17 cellular contexts compared by ENCODE assay signal in genomic region chr11:105315287-105315686, GRCh38.
A peak's percentile ranks its signal among the peaks of the same experiment; 100 is the strongest.
DNase-seq lines count a peak whose midpoint lies in the region; ATAC-seq, FAIRE-seq and TF ChIP-seq lines count a peak whose summit lies in the region.
"Had no signal": no experiment of that assay in that cellular context is flagged by ENCODE, and none has a peak within 500 bp of the region (broad histone marks: within the 10 kb centered on the region; RNA-seq: fewer than 3 reads in every experiment).

No MANE protein-coding gene starts in this region.

- CTCF ChIA-PET in Panc1 (lab: Charles Lee) = no interaction called here

- no peak overlapping the region for H3K4me2 ChIP-seq in Karpas-422 (ENCODE audit: low read depth, low read length, poor library complexity, severe bottlenecking)
- H3K4me2 ChIP-seq: BLaER1 had no signal

- peak; percentile 60; the same call in 1 of the 2 replicates for ATAC-seq in Panc1

- in situ Hi-C loops in Panc1 (cut with HindIII; ENCODE audit: low pct_unique_long_range_greater_than_20kb, low sequenced_read_pairs) = no loop called here

- intact Hi-C loops in Panc1 (cut with micrococcal nuclease; ENCODE audit: unreplicated experiment) = no loop called here
- intact Hi-C loops in ovary (cut with DNase I) = no loop called here

- DNase-seq in DMS153 treated with DMSO at 0.1 percent for 48 hours (lab: John Stamatoyannopoulos, UW; ENCODE audit: unreplicated experiment) (peak; percentile 41), Karpas-422 (peak; percentile 49), Panc1 (ENCODE audit: low read depth, low spot score) (no peak), iPS-NIHi7 (ENCODE audit: extremely low spot score) (peak; percentile 34), ovary (no peak), medulla oblongata (ENCODE audit: extremely low spot score) (no peak), D721Med (ENCODE audit: insufficient read length, low spot score) (no peak)
- no peak for DNase-seq in activated CD4-positive, alpha-beta T cell treated with anti-CD3 and anti-CD28 coated beads for 4 hours
- DNase-seq: anterior cingulate cortex; colonic mucosa; erythroblast; NCI-H446 treated with DMSO at 0.1 percent for 48 hours; stimulated activated CD4-positive, alpha-beta T cell treated with anti-CD3 and anti-CD28 coated beads, Interleukin-4, amount 100 ng/mL, for 24 hours had no signal

- H3K27ac ChIP-seq in Karpas-422 (ENCODE audit: low read length) (no peak overlapping the region), Panc1 (ENCODE audit: low read length) (no peak overlapping the region), ovary (no peak overlapping the region)
- H3K27ac ChIP-seq: BLaER1, colonic mucosa, parathyroid adenoma, thoracic aorta had no signal

- FAIRE-seq in D721Med (lab: Jason Lieb, UNC) = no peak

- H3K79me2 ChIP-seq in Karpas-422 (ENCODE audit: low read length) = no peaks in the 10 kb centered on the region
- H3K79me2 ChIP-seq: parathyroid adenoma had no signal

- no peaks in the 10 kb centered on the region for H4K20me1 ChIP-seq in Karpas-422 (ENCODE audit: insufficient read depth, low read depth, low read length)
- H4K20me1 ChIP-seq: BLaER1 had no signal

- H2AFZ ChIP-seq in Karpas-422 (ENCODE audit: low read length) = no peak overlapping the region
- H2AFZ ChIP-seq: parathyroid adenoma had no signal

- 90 to 92% (median 91%) methylated on average over 2 of the region's 2 CpGs for WGBS in ovary, 3 donors

- H3K27me3 ChIP-seq in Karpas-422 (ENCODE audit: low read length) (no peaks in the 10 kb centered on the region), Panc1 (ENCODE audit: control insufficient read depth, insufficient read depth, low read length) (no peaks in the 10 kb centered on the region), ovary (no peaks in the 10 kb centered on the region)
- H3K27me3 ChIP-seq: BLaER1, colonic mucosa had no signal

- H3K4me3 ChIP-seq in Karpas-422 (ENCODE audit: low read length) (no peak overlapping the region), Panc1 (ENCODE audit: low read depth in 2 of 2, low read length in 2 of 2) (no peak overlapping the region), ovary (no peak overlapping the region)
- H3K4me3 ChIP-seq: BLaER1, colonic mucosa, HAP-1, thoracic aorta had no signal

- TF ChIP-seq EP300 in ovary (IDR thresholded peaks at IDR 0.05) = no peak

- H3K4me1 ChIP-seq in Karpas-422 (ENCODE audit: low read length) (no peaks in the 10 kb centered on the region), Panc1 (ENCODE audit: control insufficient read depth, insufficient read depth, low read length) (no peaks in the 10 kb centered on the region), ovary (ENCODE audit: insufficient read depth) (no peaks in the 10 kb centered on the region)
- H3K4me1 ChIP-seq: BLaER1, colonic mucosa, HAP-1, parathyroid adenoma had no signal

- no peak overlapping the region for H3K9ac ChIP-seq in Karpas-422 (ENCODE audit: low read length)
- H3K9ac ChIP-seq: BLaER1, parathyroid adenoma had no signal

- TF ChIP-seq POLR2A in ovary (IDR thresholded peaks at IDR 0.05) = no peak

- peak; percentile 39 for TF ChIP-seq CTCF in Panc1 (IDR thresholded peaks at IDR 0.05)
- TF ChIP-seq CTCF in ovary (IDR thresholded peaks at IDR 0.05) = no peak
- TF ChIP-seq CTCF in D721Med (IDR thresholded peaks at IDR 0.05; ENCODE audit: insufficient read depth, missing control alignments) = no peak

- H3K9me3 ChIP-seq in Karpas-422 (ENCODE audit: low read length) = no peaks in the 10 kb centered on the region
- H3K9me3 ChIP-seq in Panc1 (ENCODE audit: control insufficient read depth, insufficient read depth, low read depth, low read length) = no peaks in the 10 kb centered on the region
- H3K9me3 ChIP-seq in ovary = no peaks in the 10 kb centered on the region
- H3K9me3 ChIP-seq: BLaER1, colonic mucosa, HAP-1, thoracic aorta had no signal

- BruUV-seq in Panc1 (replicated peaks; lab: Mats Ljungman, UMichigan) = no TSS peak

- H3K9me2 ChIP-seq in Karpas-422 (replicated peaks; ENCODE audit: insufficient read depth, low read length) = no peaks in the 10 kb centered on the region

- POLR2A ChIA-PET in Panc1 (lab: Charles Lee) = no interaction called here

- H3K36me3 ChIP-seq in Karpas-422 (ENCODE audit: insufficient read depth, low read length) = no peaks in the 10 kb centered on the region
- no peaks in the 10 kb centered on the region for H3K36me3 ChIP-seq in Panc1 (ENCODE audit: control insufficient read depth, insufficient read depth, low read length)
- no peaks in the 10 kb centered on the region for H3K36me3 ChIP-seq in ovary
- H3K36me3 ChIP-seq: BLaER1, colonic mucosa, HAP-1, thoracic aorta had no signal

Comparison
In these comparisons a context has a peak if more than half of its experiments do, and no peak if none do; other contexts are left out.
1. DNase-seq: peak in DMS153 treated with DMSO at 0.1 percent for 48 hours (single experiment), Karpas-422 (single experiment) and iPS-NIHi7 (single experiment); none in Panc1 (single experiment), ovary (0 of 5), medulla oblongata (single experiment), activated CD4-positive, alpha-beta T cell treated with anti-CD3 and anti-CD28 coated beads for 4 hours (0 of 2) and D721Med (single experiment).